Comparison of ENCODE assay signal across 15 cellular contexts in the genomic region with DNA sequence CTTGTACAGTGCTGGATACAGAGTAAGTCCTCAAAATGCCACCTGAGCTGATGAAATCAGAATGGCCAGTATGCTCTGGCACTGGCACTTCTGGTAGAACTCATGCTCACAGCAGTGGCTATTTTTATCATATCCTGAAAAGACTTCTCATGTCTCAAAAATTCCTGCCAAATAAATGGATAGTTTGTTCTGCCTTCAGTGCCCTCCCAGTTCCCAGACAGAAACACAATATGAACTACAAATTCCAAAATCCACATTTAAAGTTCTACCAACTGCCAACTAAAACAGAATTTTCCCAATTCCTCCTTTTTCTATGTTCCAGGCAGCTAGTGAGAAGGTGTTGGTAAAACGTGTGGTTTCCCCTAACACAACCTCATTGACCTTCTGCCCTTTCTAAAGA. TPM values are rescaled to one million over a fixed set of nuclear protein-coding genes. Genes with fewer than 3 reads are reported as not detected.
DNase-seq lines count a peak whose midpoint lies in the region; ATAC-seq and TF ChIP-seq lines count a peak whose summit lies in the region.
"Had no signal": no experiment of that assay in that cellular context is flagged by ENCODE, and none has a peak within 500 bp of the region (broad histone marks: within the 10 kb centered on the region; RNA-seq: fewer than 3 reads in every experiment).

No MANE protein-coding gene starts in this region.

- peaks cover 0 to 16% (median 5%) of the 10 kb centered on the region in 12 donors for H3K4me1 ChIP-seq in heart left ventricle
- peaks cover 19% of the 10 kb centered on the region for H3K4me1 ChIP-seq in left ventricle myocardium inferior
- H3K4me1 ChIP-seq in aorta (ENCODE audit: control insufficient read depth in 1 of 2, insufficient read depth in 2 of 2, low read length in 2 of 2) = peaks cover 6 to 20% of the 10 kb centered on the region in 2 donors
- H3K4me1 ChIP-seq: right lobe of liver had no signal

- no peak for DNase-seq in heart left ventricle
- DNase-seq in left ventricle myocardium inferior = no peak
- DNase-seq in astrocyte of the hippocampus (ENCODE audit: low read depth, low spot score) = peak; percentile 42
- DNase-seq in left ventricle myocardium superior = no peak
- no peak for DNase-seq in aorta
- DNase-seq in DMS 273 treated with DMSO at 0.1 percent for 48 hours (lab: John Stamatoyannopoulos, UW) = no peak
- no peak for DNase-seq in NCI-H2227 (lab: John Stamatoyannopoulos, UW; ENCODE audit: unreplicated experiment)
- DNase-seq: activated B cell treated with CpG ODN at 0.5 μM for 24 hours; CD8-positive, alpha-beta memory T cell; NCI-H774; right lobe of liver; stimulated activated CD4-positive, alpha-beta T cell treated with anti-CD3 and anti-CD28 coated beads, Interleukin-4, amount 100 ng/mL, for 24 hours; T-helper 1 cell had no signal

- WGBS in heart left ventricle, 4 donors = 8 to 26% (median 9%) methylated on average over 1 of the region's 1 CpG
- WGBS in aorta, 2 donors = 0% methylated on average over 1 of the region's 1 CpG

- H3K27ac ChIP-seq in heart left ventricle (peak overlapping the region in 1 of 12 donors; percentile 13), left ventricle myocardium inferior (replicated peaks) (no peak overlapping the region), aorta (ENCODE audit: low read depth in 1 of 2, low read length in 2 of 2) (peak overlapping the region in 1 of 2 donors; percentile 44)
- H3K27ac ChIP-seq: A549, right lobe of liver had no signal

- H3K36me3 ChIP-seq in heart left ventricle (no peaks in the 10 kb centered on the region), left ventricle myocardium inferior (no peaks in the 10 kb centered on the region), aorta (ENCODE audit: control insufficient read depth in 1 of 2, insufficient read depth in 2 of 2, low read length in 1 of 2) (no peaks in the 10 kb centered on the region)
- H3K36me3 ChIP-seq: right lobe of liver had no signal

- ATAC-seq in heart left ventricle = peak in 3 of 4 donors; percentile 69 to 72 (median 69)
- ATAC-seq in left ventricle myocardium superior = peak; percentile 66
- peak; percentile 88 for ATAC-seq in aorta (ENCODE audit: low FRiP score)
- no peak for ATAC-seq in GM18909 (IDR thresholded peaks at IDR 0.05; ENCODE audit: poor library complexity, unreplicated experiment)
- ATAC-seq: A549, right lobe of liver had no signal

- no peak overlapping the region for H3K4me3 ChIP-seq in heart left ventricle
- H3K4me3 ChIP-seq in left ventricle myocardium inferior = no peak overlapping the region
- H3K4me3 ChIP-seq in aorta (ENCODE audit: low read length in 2 of 2) = no peak overlapping the region
- H3K4me3 ChIP-seq: A549, right lobe of liver had no signal

- no peak for TF ChIP-seq CTCF in heart left ventricle (IDR thresholded peaks at IDR 0.05)
- TF ChIP-seq CTCF in left ventricle myocardium inferior (IDR thresholded peaks at IDR 0.05; ENCODE audit: borderline replicate concordance) = no peak

- TF ChIP-seq POLR2A in heart left ventricle (IDR thresholded peaks at IDR 0.05) = no peak

- intact Hi-C loops in heart left ventricle (cut with DNase I) (no loop called here), left ventricle myocardium inferior (cut with micrococcal nuclease) (no loop called here), left ventricle myocardium superior (cut with micrococcal nuclease) (no loop called here), aorta (cut with DNase I) (loop anchor here in 1 of 2 donors (5.0 kb wide), 2 partner anchors 33 to 37 kb away; no protein-coding TSS in a partner anchor)

- H3K27me3 ChIP-seq in heart left ventricle (no peaks in the 10 kb centered on the region), left ventricle myocardium inferior (ENCODE audit: low read depth) (no peaks in the 10 kb centered on the region), aorta (ENCODE audit: control insufficient read depth in 1 of 2, insufficient read depth in 2 of 2, low read length in 1 of 2) (no peaks in the 10 kb centered on the region)
- H3K27me3 ChIP-seq: right lobe of liver had no signal

- H3K9me3 ChIP-seq in heart left ventricle = no peaks in the 10 kb centered on the region
- no peaks in the 10 kb centered on the region for H3K9me3 ChIP-seq in left ventricle myocardium inferior (replicated peaks)
- no peaks in the 10 kb centered on the region for H3K9me3 ChIP-seq in aorta (ENCODE audit: control insufficient read depth, low read length)
- H3K9me3 ChIP-seq: A549, right lobe of liver had no signal

RNA-seq across cellular contexts. Expression of gene RGS1, which starts 51.4 kb away (rescaled TPM):
- 10 to 100 TPM in 1 of 9 donors, 1 to 10 TPM in 3, under 1 TPM in 4, not detected in 1; 0.28 to 20.4 (median 0.98) TPM for total RNA-seq in heart left ventricle
- 1 to 10 TPM in 1 of 2 donors, under 1 TPM in 1; 0.91 to 6.3 TPM for polyA plus RNA-seq in heart left ventricle
- total RNA-seq in left ventricle myocardium inferior = 0.74 TPM
- 0.59 TPM for total RNA-seq in left ventricle myocardium superior
- total RNA-seq in aorta = 10 to 100 TPM; 26.8 to 43.4 TPM
- 10 to 100 TPM in 1 of 2 donors, 1 to 10 TPM in 1; 4.1 to 23.3 TPM for polyA plus RNA-seq in aorta
- polyA plus RNA-seq: A549 had no signal
